ENCODE assay signal across 8 cellular contexts in genomic region chr20:47501483-47502270, GRCh38. TPM values are rescaled to one million over a fixed set of nuclear protein-coding genes. Genes with fewer than 3 reads are reported as not detected.
DNase-seq lines count a peak whose midpoint lies in the region; ATAC-seq and FAIRE-seq lines count a peak whose summit lies in the region.

Gene NCOA3, plus strand, starts transcription at chr20:47501887. Its CDS starts 120,361 bp downstream, at chr20:47622248.

- no peaks in the 10 kb centered on the region for H3K36me3 ChIP-seq in Karpas-422 (ENCODE audit: insufficient read depth, low read length)

- ATAC-seq in GM21723 (IDR thresholded peaks at IDR 0.05; ENCODE audit: unreplicated experiment) (peak; percentile 71), naive B cell (ENCODE audit: low read depth in 2 of 2) (peak; percentile 88 to 89)
- peak; percentile 82 for ATAC-seq in activated T-cell treated with anti-CD3 and anti-CD28 coated beads, Interleukin-2, amount 50 U/mL, for 72 hours (replicated peaks in 1 of 2)
- peak; percentile 88 for ATAC-seq in stimulated activated effector memory CD8-positive, alpha-beta T cell treated with anti-CD3 and anti-CD28 coated beads, Interleukin-12 subunit alpha, Interleukin-12 subunit beta, amount 100 ng/mL, for 72 hours

- peaks cover 47% of the 10 kb centered on the region for H3K79me2 ChIP-seq in Karpas-422 (ENCODE audit: low read length)

- peaks cover 74% of the 10 kb centered on the region for H3K4me1 Mint-ChIP-seq in activated T-cell treated with anti-CD3 and anti-CD28 coated beads, Interleukin-2, amount 50 U/mL, for 72 hours (ENCODE audit: low read depth)
- peaks cover 29 to 43% (median 31%) of the 10 kb centered on the region in 3 donors for H3K4me1 Mint-ChIP-seq in naive B cell
- H3K4me1 Mint-ChIP-seq in stimulated activated effector memory CD8-positive, alpha-beta T cell treated with anti-CD3 and anti-CD28 coated beads, Interleukin-12 subunit alpha, Interleukin-12 subunit beta, amount 100 ng/mL, for 72 hours: peaks cover 54% of the 10 kb centered on the region

- peak within 1 kb of the TSS; percentile 99 for H3K27ac Mint-ChIP-seq in activated T-cell treated with anti-CD3 and anti-CD28 coated beads, Interleukin-2, amount 50 U/mL, for 72 hours
- H3K27ac Mint-ChIP-seq in naive B cell: peak within 1 kb of the TSS; percentile 97 to 100 (median 98)
- H3K27ac Mint-ChIP-seq in stimulated activated effector memory CD8-positive, alpha-beta T cell treated with anti-CD3 and anti-CD28 coated beads, Interleukin-12 subunit alpha, Interleukin-12 subunit beta, amount 100 ng/mL, for 72 hours: peak within 1 kb of the TSS; percentile 98

- no peaks in the 10 kb centered on the region for H3K9me3 ChIP-seq in Karpas-422 (ENCODE audit: low read length)

- peaks cover 4% of the 10 kb centered on the region; the same call in 1 of the 2 replicates for H4K20me1 ChIP-seq in Karpas-422 (ENCODE audit: insufficient read depth, low read depth, low read length)

- peak within 1 kb of the TSS; percentile 84 for H3K27ac ChIP-seq in Karpas-422 (ENCODE audit: low read length)

- no peaks in the 10 kb centered on the region for H3K27me3 Mint-ChIP-seq in activated T-cell treated with anti-CD3 and anti-CD28 coated beads, Interleukin-2, amount 50 U/mL, for 72 hours (ENCODE audit: low read depth)
- no peaks in the 10 kb centered on the region for H3K27me3 Mint-ChIP-seq in naive B cell

- FAIRE-seq in RCC 7860 (lab: Jason Lieb, UNC): no peak

- H3K36me3 Mint-ChIP-seq in activated T-cell treated with anti-CD3 and anti-CD28 coated beads, Interleukin-2, amount 50 U/mL, for 72 hours (ENCODE audit: insufficient read depth in 2 of 2): peaks cover 8 to 17% of the 10 kb centered on the region in 2 donors
- peaks cover 8 to 11% of the 10 kb centered on the region in 2 donors for H3K36me3 Mint-ChIP-seq in naive B cell
- H3K36me3 Mint-ChIP-seq in stimulated activated effector memory CD8-positive, alpha-beta T cell treated with anti-CD3 and anti-CD28 coated beads, Interleukin-12 subunit alpha, Interleukin-12 subunit beta, amount 100 ng/mL, for 72 hours: peaks cover 53% of the 10 kb centered on the region

- H3K4me3 Mint-ChIP-seq in activated T-cell treated with anti-CD3 and anti-CD28 coated beads, Interleukin-2, amount 50 U/mL, for 72 hours: peak within 1 kb of the TSS; percentile 77 to 99
- peak within 1 kb of the TSS; percentile 94 to 100 (median 100) for H3K4me3 Mint-ChIP-seq in naive B cell
- H3K4me3 Mint-ChIP-seq in stimulated activated effector memory CD8-positive, alpha-beta T cell treated with anti-CD3 and anti-CD28 coated beads, Interleukin-12 subunit alpha, Interleukin-12 subunit beta, amount 100 ng/mL, for 72 hours: peak within 1 kb of the TSS; percentile 96

- peak within 1 kb of the TSS; percentile 97 for H3K4me2 ChIP-seq in Karpas-422 (ENCODE audit: low read depth, low read length, poor library complexity, severe bottlenecking)

- H3K9ac ChIP-seq in Karpas-422 (ENCODE audit: low read length): peak within 1 kb of the TSS; percentile 97

- H3K9me2 ChIP-seq in Karpas-422 (replicated peaks; ENCODE audit: insufficient read depth, low read length): no peaks in the 10 kb centered on the region

- peak within 1 kb of the TSS; percentile 95 for H3K4me3 ChIP-seq in Karpas-422 (ENCODE audit: low read length)

- H3K4me1 ChIP-seq in Karpas-422 (ENCODE audit: low read length): peaks cover 49% of the 10 kb centered on the region

- peak within 1 kb of the TSS; percentile 64 for H2AFZ ChIP-seq in Karpas-422 (ENCODE audit: low read length)

- DNase-seq in DMS79 treated with DMSO at 0.1 percent for 48 hours (lab: John Stamatoyannopoulos, UW) (peak; percentile 46), Karpas-422 (peak; percentile 97), RCC 7860 (ENCODE audit: low spot score) (peak; percentile 90), fibroblast of gingiva (ENCODE audit: low read depth) (peak; percentile 95), naive B cell (peak; percentile 85)
- peak; percentile 95 for DNase-seq in activated T-cell treated with anti-CD3 and anti-CD28 coated beads, Interleukin-2, amount 50 U/mL, for 72 hours
- peak; percentile 85 to 96 for DNase-seq in stimulated activated effector memory CD8-positive, alpha-beta T cell treated with anti-CD3 and anti-CD28 coated beads, Interleukin-12 subunit alpha, Interleukin-12 subunit beta, amount 100 ng/mL, for 72 hours (ENCODE audit: low spot score in 2 of 2)

- H3K9me3 Mint-ChIP-seq in activated T-cell treated with anti-CD3 and anti-CD28 coated beads, Interleukin-2, amount 50 U/mL, for 72 hours: no peaks in the 10 kb centered on the region
- peaks cover 0 to 2% (median 0%) of the 10 kb centered on the region in 7 donors for H3K9me3 Mint-ChIP-seq in naive B cell
- H3K9me3 Mint-ChIP-seq in stimulated activated effector memory CD8-positive, alpha-beta T cell treated with anti-CD3 and anti-CD28 coated beads, Interleukin-12 subunit alpha, Interleukin-12 subunit beta, amount 100 ng/mL, for 72 hours: no peaks in the 10 kb centered on the region

- H3K27me3 ChIP-seq in Karpas-422 (ENCODE audit: low read length): no peaks in the 10 kb centered on the region

RNA-seq across cellular contexts. Expression of gene NCOA3, which starts in this region (rescaled TPM):
- total RNA-seq in Karpas-422 (2014; rRNA removed; shearing (Covaris generic); ENCODE audit: low replicate concordance): 67.2 and 90.0 TPM in 2 replicates
- total RNA-seq in activated T-cell treated with anti-CD3 and anti-CD28 coated beads, Interleukin-2, amount 50 U/mL, for 72 hours: 100 to 1,000 TPM in 1 of 2 donors, 10 to 100 TPM in 1; 76.0 to 113 TPM
- polyA plus RNA-seq in naive B cell (ENCODE audit: low read depth in 6 of 6): 10 to 100 TPM; 22.7 to 70.9 (median 54.1) TPM

Comparison
In these comparisons a context has a peak if more than half of its experiments do, and no peak if none do; other contexts are left out.
1. Peak in every context shown above with its lines: DNase-seq, ATAC-seq, H3K4me3 ChIP-seq and H3K27ac ChIP-seq.
2. DNase-seq: peak in every context shown above with its lines; median percentile 97 in Karpas-422; 95 in activated T-cell treated with anti-CD3 and anti-CD28 coated beads, Interleukin-2, amount 50 U/mL, for 72 hours; 95 in fibroblast of gingiva; 90 in stimulated activated effector memory CD8-positive, alpha-beta T cell treated with anti-CD3 and anti-CD28 coated beads, Interleukin-12 subunit alpha, Interleukin-12 subunit beta, amount 100 ng/mL, for 72 hours; 90 in RCC 7860; 85 in naive B cell; 46 in DMS79 treated with DMSO at 0.1 percent for 48 hours.